Comparison of ENCODE assay signal across 17 cellular contexts in the genomic region with DNA sequence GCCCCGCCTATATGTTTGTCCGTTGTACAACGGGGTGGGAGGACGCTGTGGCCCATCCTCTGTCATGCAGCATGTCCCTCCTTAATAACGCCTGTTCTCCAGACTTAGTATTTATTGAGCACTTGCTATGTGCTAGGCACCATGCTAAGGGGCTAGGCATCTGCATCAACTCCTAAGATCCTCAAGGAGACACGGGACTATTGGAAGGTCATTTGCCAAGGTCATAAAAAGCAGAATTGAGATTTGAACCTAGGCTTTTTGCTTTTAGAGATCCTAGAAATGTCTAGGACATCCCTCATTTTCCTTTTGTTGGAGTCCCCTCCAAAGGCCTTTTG. TPM values are rescaled to one million over a fixed set of nuclear protein-coding genes. Genes with fewer than 3 reads are reported as not detected.
DNase-seq lines count a peak whose midpoint lies in the region; ATAC-seq lines count a peak whose summit lies in the region.
"Had no signal": no experiment of that assay in that cellular context is flagged by ENCODE, and none has a peak within 500 bp of the region (broad histone marks: within the 10 kb centered on the region; RNA-seq: fewer than 3 reads in every experiment).

No MANE protein-coding gene starts in this region.

- 0 out of 2 replicates have a peak overlapping the region, but pooled peaks have one; percentile 10 for H3K4me3 ChIP-seq in BLaER1
- peak overlapping the region; percentile 65; the same call in 1 of the 2 replicates for H3K4me3 ChIP-seq in HUES64 (ENCODE audit: low read length)
- H3K4me3 ChIP-seq: gastrocnemius medialis, left ventricle myocardium inferior, pancreas had no signal

- H3K4me3 Mint-ChIP-seq in central memory CD8-positive, alpha-beta T cell: no peak overlapping the region
- H3K4me3 Mint-ChIP-seq: activated CD8-positive, alpha-beta T cell treated with anti-CD3 and anti-CD28 coated beads, Interleukin-2, amount 10 ng/mL, durations not matched to agents 7 days and 5 days; activated naive CD8-positive, alpha-beta T cell treated with anti-CD3 and anti-CD28 coated beads, Interleukin-2, amount 10 ng/mL, durations not matched to agents 7 days and 5 days had no signal

- H3K9me3 ChIP-seq in BLaER1: no peaks in the 10 kb centered on the region
- H3K9me3 ChIP-seq in HUES64 (ENCODE audit: insufficient read depth, low read depth, low read length): no peaks in the 10 kb centered on the region
- H3K9me3 ChIP-seq: breast epithelium, gastrocnemius medialis, HAP-1, left ventricle myocardium inferior, pancreas had no signal

- DNase-seq in central memory CD8-positive, alpha-beta T cell (ENCODE audit: low spot score in 2 of 2): no peak
- no peak for DNase-seq in SIG-M5 treated with dmso at 0.1 percent for 504 hours (lab: John Stamatoyannopoulos, UW; ENCODE audit: unreplicated experiment)
- DNase-seq in CD1c-positive myeloid dendritic cell (ENCODE audit: extremely low spot score): no peak
- DNase-seq in islet precursor cell: no peak
- DNase-seq: activated CD8-positive, alpha-beta T cell treated with anti-CD3 and anti-CD28 coated beads, Interleukin-2, amount 10 ng/mL, durations not matched to agents 7 days and 5 days; activated naive CD8-positive, alpha-beta T cell treated with anti-CD3 and anti-CD28 coated beads, Interleukin-2, amount 10 ng/mL, durations not matched to agents 7 days and 5 days; gastrocnemius medialis; left ventricle myocardium inferior; NCI-H1436; stimulated activated CD4-positive, alpha-beta T cell treated with anti-CD3 and anti-CD28 coated beads, Interleukin-1b, Interleukin-23, amount 100 ng/mL, for 48 hours had no signal

- H3K27me3 Mint-ChIP-seq in central memory CD8-positive, alpha-beta T cell: peaks cover 79% of the 10 kb centered on the region

- no peak overlapping the region for H3K27ac ChIP-seq in BLaER1
- H3K27ac ChIP-seq in HUES64 (ENCODE audit: low read depth, low read length): no peak overlapping the region
- H3K27ac ChIP-seq: breast epithelium, gastrocnemius medialis, left ventricle myocardium inferior, pancreas, RWPE1 had no signal

- H3K36me3 ChIP-seq in BLaER1 (no peaks in the 10 kb centered on the region), HUES64 (ENCODE audit: insufficient read depth, low read length) (no peaks in the 10 kb centered on the region)
- H3K36me3 ChIP-seq: breast epithelium, gastrocnemius medialis, left ventricle myocardium inferior, pancreas had no signal

- H3K4me1 ChIP-seq in BLaER1 (peaks cover 60% of the 10 kb centered on the region), HUES64 (ENCODE audit: insufficient read depth, low read length) (peaks cover 16% of the 10 kb centered on the region)

- H3K27ac Mint-ChIP-seq in central memory CD8-positive, alpha-beta T cell (ENCODE audit: low read depth): peak overlapping the region; percentile 44
- H3K27ac Mint-ChIP-seq: activated CD8-positive, alpha-beta T cell treated with anti-CD3 and anti-CD28 coated beads, Interleukin-2, amount 10 ng/mL, durations not matched to agents 7 days and 5 days; activated naive CD8-positive, alpha-beta T cell treated with anti-CD3 and anti-CD28 coated beads, Interleukin-2, amount 10 ng/mL, durations not matched to agents 7 days and 5 days; activated T-cell treated with anti-CD3 and anti-CD28 coated beads, Interleukin-2, amount 50 U/mL, for 72 hours had no signal

- H3K4me1 Mint-ChIP-seq in central memory CD8-positive, alpha-beta T cell: peaks cover 26% of the 10 kb centered on the region

- H3K4me2 ChIP-seq in BLaER1: no peak overlapping the region

- peaks cover 14% of the 10 kb centered on the region for H3K36me3 Mint-ChIP-seq in central memory CD8-positive, alpha-beta T cell (ENCODE audit: insufficient read depth)
- H3K36me3 Mint-ChIP-seq: activated naive CD8-positive, alpha-beta T cell treated with anti-CD3 and anti-CD28 coated beads, Interleukin-2, amount 10 ng/mL, durations not matched to agents 7 days and 5 days had no signal

- H3K9me3 Mint-ChIP-seq in central memory CD8-positive, alpha-beta T cell: no peaks in the 10 kb centered on the region
- H3K9me3 Mint-ChIP-seq: activated naive CD8-positive, alpha-beta T cell treated with anti-CD3 and anti-CD28 coated beads, Interleukin-2, amount 10 ng/mL, durations not matched to agents 7 days and 5 days; activated T-cell treated with anti-CD3 and anti-CD28 coated beads, Interleukin-2, amount 50 U/mL, for 72 hours had no signal

- H3K9ac ChIP-seq in BLaER1 (no peak overlapping the region), HUES64 (ENCODE audit: low read depth, low read length) (no peak overlapping the region)

- H3K27me3 ChIP-seq in BLaER1 (peaks cover 95% of the 10 kb centered on the region), HUES64 (ENCODE audit: insufficient read depth, low read length) (peaks cover 58% of the 10 kb centered on the region)

- 12% methylated on average over 6 of the region's 6 CpGs for WGBS in HUES64

- peaks cover 67% of the 10 kb centered on the region for H4K20me1 ChIP-seq in BLaER1

- no peak for ATAC-seq in central memory CD8-positive, alpha-beta T cell (replicated peaks; ENCODE audit: extremely low read depth, poor library complexity, severe bottlenecking)
- ATAC-seq: activated CD8-positive, alpha-beta T cell treated with anti-CD3 and anti-CD28 coated beads, Interleukin-2, amount 10 ng/mL, durations not matched to agents 7 days and 5 days; gastrocnemius medialis had no signal

RNA-seq across cellular contexts. Expression of gene MAST1, which starts 1.8 kb away (rescaled TPM):
- 7.8 TPM for polyA plus RNA-seq in HUES64 (2013, experiment 1 of 2)
- polyA plus RNA-seq in HUES64 (2013, experiment 2 of 2): 10.1 TPM

RNA-seq across cellular contexts. Expression of gene RTBDN, which starts 2.1 kb away (rescaled TPM):
- 0.45 TPM for polyA plus RNA-seq in HUES64 (2013, experiment 1 of 2)
- polyA plus RNA-seq in HUES64 (2013, experiment 2 of 2): 0.89 TPM

RNA-seq across cellular contexts. Expression of gene RNASEH2A, which starts 30.1 kb away (rescaled TPM):
- polyA plus RNA-seq in HUES64 (2013, experiment 1 of 2): 59.2 TPM
- 65.6 TPM for polyA plus RNA-seq in HUES64 (2013, experiment 2 of 2)

RNA-seq across cellular contexts. Expression of gene THSD8, which starts 34.6 kb away (rescaled TPM):
- 8.9 TPM for polyA plus RNA-seq in HUES64 (2013, experiment 1 of 2)
- 15.8 TPM for polyA plus RNA-seq in HUES64 (2013, experiment 2 of 2)

RNA-seq across cellular contexts. Expression of gene PRDX2, which starts 34.9 kb away (rescaled TPM):
- 317 TPM for polyA plus RNA-seq in HUES64 (2013, experiment 1 of 2)
- 333 TPM for polyA plus RNA-seq in HUES64 (2013, experiment 2 of 2)
